ENCODE assay signal across 30 cellular contexts in the genomic region with DNA sequence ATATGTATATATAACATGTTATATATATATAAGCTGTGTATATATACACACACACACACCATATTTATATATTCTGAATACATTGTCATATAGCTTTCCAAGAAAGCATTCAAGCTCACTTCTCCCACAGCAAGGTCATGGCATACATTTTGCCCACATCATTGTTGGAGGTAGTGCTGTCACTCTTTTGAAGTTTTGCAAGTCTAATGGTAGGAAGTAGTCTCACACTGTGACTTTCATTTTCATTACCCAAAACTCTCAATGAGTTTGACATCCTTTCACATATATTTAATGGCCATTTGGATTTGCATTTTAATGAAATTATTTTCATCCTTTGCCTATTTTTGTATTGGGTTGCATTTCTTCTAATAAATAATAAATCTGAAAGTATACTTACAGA.
"Had no signal": no experiment of that assay in that cellular context is flagged by ENCODE, and none has a peak within 500 bp of the region (broad histone marks: within the 10 kb centered on the region; RNA-seq: fewer than 3 reads in every experiment).

No MANE protein-coding gene starts in this region.

- H3K4me1 ChIP-seq: adrenal gland, ascending aorta, left ventricle myocardium inferior, neural progenitor cell, right atrium auricular region, stomach, thyroid gland, upper lobe of left lung, vagina had no signal

- H3K9me3 ChIP-seq: right atrium auricular region, thyroid gland, upper lobe of left lung, vagina had no signal

- H3K4me3 ChIP-seq: adrenal gland, ascending aorta, cardiac muscle cell, coronary artery, dorsolateral prefrontal cortex, left ventricle myocardium inferior, lung, neural progenitor cell, right atrium auricular region, smooth muscle cell, stomach, thyroid gland, upper lobe of left lung, vagina had no signal

- H3K4me2 ChIP-seq: neural progenitor cell, smooth muscle cell had no signal

- H2AFZ ChIP-seq: neural progenitor cell had no signal

- H3K27me3 Mint-ChIP-seq: stimulated activated naive B cell treated with anti-CD40 and anti-IgM and Interleukin-4, amounts not matched to agents 10 μg/mL and 1 μg/mL and 100 μg/mL, for 72 hours had no signal

- H3K36me3 Mint-ChIP-seq: activated naive CD8-positive, alpha-beta T cell treated with anti-CD3 and anti-CD28 coated beads for 36 hours; brain; natural killer cell; neural progenitor cell; stimulated activated naive B cell treated with anti-CD40 and anti-IgM and Interleukin-4, amounts not matched to agents 10 μg/mL and 1 μg/mL and 100 μg/mL, for 72 hours had no signal

- H3K9me3 Mint-ChIP-seq: activated naive CD8-positive, alpha-beta T cell treated with anti-CD3 and anti-CD28 coated beads for 36 hours; natural killer cell; neural progenitor cell had no signal

- H3K4me1 Mint-ChIP-seq: activated CD4-positive, alpha-beta T cell treated with anti-CD3 and anti-CD28 coated beads for 36 hours; activated naive CD8-positive, alpha-beta T cell treated with anti-CD3 and anti-CD28 coated beads for 36 hours; brain; natural killer cell; stimulated activated naive B cell treated with anti-CD40 and anti-IgM and Interleukin-4, amounts not matched to agents 10 μg/mL and 1 μg/mL and 100 μg/mL, for 72 hours had no signal

- H3K4me3 Mint-ChIP-seq: activated CD4-positive, alpha-beta T cell treated with anti-CD3 and anti-CD28 coated beads for 36 hours; activated naive CD8-positive, alpha-beta T cell treated with anti-CD3 and anti-CD28 coated beads for 36 hours; brain; natural killer cell; neural progenitor cell; stimulated activated naive B cell treated with anti-CD40 and anti-IgM and Interleukin-4, amounts not matched to agents 10 μg/mL and 1 μg/mL and 100 μg/mL, for 72 hours had no signal

- ATAC-seq: activated CD4-positive, alpha-beta T cell treated with anti-CD3 and anti-CD28 coated beads for 36 hours; natural killer cell; stimulated activated naive B cell treated with anti-CD40 and anti-IgM and Interleukin-4, amounts not matched to agents 10 μg/mL and 1 μg/mL and 100 μg/mL, for 72 hours had no signal

- H3K9ac ChIP-seq: neural progenitor cell had no signal

- H3K27ac Mint-ChIP-seq: activated CD4-positive, alpha-beta T cell treated with anti-CD3 and anti-CD28 coated beads for 36 hours; activated naive CD8-positive, alpha-beta T cell treated with anti-CD3 and anti-CD28 coated beads for 36 hours; brain; natural killer cell; neural progenitor cell; stimulated activated naive B cell treated with anti-CD40 and anti-IgM and Interleukin-4, amounts not matched to agents 10 μg/mL and 1 μg/mL and 100 μg/mL, for 72 hours had no signal

- H3K27me3 ChIP-seq: adrenal gland, ascending aorta, cardiac muscle cell, dorsolateral prefrontal cortex, neural progenitor cell, right atrium auricular region, stomach, thyroid gland, upper lobe of left lung, vagina had no signal

- DNase-seq: activated CD4-positive, alpha-beta T cell treated with anti-CD3 and anti-CD28 coated beads for 36 hours; activated CD4-positive, alpha-beta T cell treated with anti-CD3 and anti-CD28 coated beads, Interleukin-2, amount 50 U/mL, for 48 hours; activated CD4-positive, CD25-positive, alpha-beta regulatory T cell; activated CD8-positive, alpha-beta memory T cell treated with anti-CD3 and anti-CD28 coated beads for 24 hours; activated effector memory CD4-positive, alpha-beta T cell treated with Interleukin-2 at 50 U/mL for 16 hours; activated naive CD4-positive, alpha-beta T cell treated with Interleukin-2 at 50 U/mL for 16 hours; activated naive CD8-positive, alpha-beta T cell treated with anti-CD3 and anti-CD28 coated beads for 36 hours; adrenal gland; dorsolateral prefrontal cortex; effector memory CD4-positive, alpha-beta T cell; left ventricle myocardium inferior; mesendoderm; natural killer cell; occipital lobe; stimulated activated CD4-positive, alpha-beta T cell treated with anti-CD3 and anti-CD28 coated beads, Interleukin-1b, Interleukin-23, amount 100 ng/mL, for 48 hours; stimulated activated CD4-positive, alpha-beta T cell treated with anti-CD3 and anti-CD28 coated beads, Interleukin-4, amount 100 ng/mL, for 4 hours; stimulated activated CD8-positive, alpha-beta memory T cell treated with anti-CD3 and anti-CD28 coated beads, Interleukin-4, amount 100 ng/mL, for 48 hours; stimulated activated naive B cell treated with anti-CD40 and anti-IgM and Interleukin-4, amounts not matched to agents 10 μg/mL and 1 μg/mL and 100 μg/mL, for 72 hours; stomach; thyroid gland; upper lobe of left lung had no signal

- H3K36me3 ChIP-seq: adrenal gland, ascending aorta, cardiac muscle cell, left ventricle myocardium inferior, neural progenitor cell, right atrium auricular region, stomach, thyroid gland, upper lobe of left lung, vagina had no signal
